In the genomic region with DNA sequence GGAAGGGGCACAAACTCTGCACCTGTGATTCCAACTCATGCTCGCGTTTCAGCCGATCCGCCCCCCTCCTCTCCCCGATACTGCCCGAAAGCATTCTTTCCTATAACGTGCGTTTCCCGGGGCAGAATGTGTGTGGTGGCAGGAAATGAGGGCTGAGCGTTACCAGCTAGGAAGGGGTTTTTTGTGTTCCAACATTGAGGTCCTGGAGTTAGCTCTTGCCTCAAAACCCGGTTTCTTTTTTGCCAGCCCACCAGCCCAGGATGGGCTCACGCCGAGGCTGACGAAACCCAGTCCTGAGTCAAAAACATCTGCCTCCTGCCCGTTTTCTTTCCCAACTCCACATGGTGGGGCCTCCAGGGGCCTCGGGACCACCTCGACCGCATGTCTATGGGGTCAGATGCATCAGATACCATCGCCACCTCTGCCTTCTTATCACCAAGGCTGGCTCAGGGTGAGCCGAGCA, we compare ENCODE assay signal across 16 cellular contexts.
DNase-seq lines count a peak whose midpoint lies in the region; ATAC-seq and TF ChIP-seq lines count a peak whose summit lies in the region.
"Had no signal": no experiment of that assay in that cellular context is flagged by ENCODE, and none has a peak within 500 bp of the region (broad histone marks: within the 10 kb centered on the region; RNA-seq: fewer than 3 reads in every experiment).

No MANE protein-coding gene starts in this region.

- POLR2A ChIA-PET in IMR-90 (lab: Charles Lee; ENCODE audit: unreplicated experiment) = no interaction called here

- DNase-seq in IMR-90 (no peak), esophagus muscularis mucosa (ENCODE audit: extremely low spot score) (no peak), mesothelial cell of epicardium (ENCODE audit: low spot score in 2 of 2, unreplicated experiment in 2 of 2) (no peak), thyroid gland (no peak), H7 (no peak), cerebellum (ENCODE audit: low spot score) (no peak)
- DNase-seq: activated CD4-positive, alpha-beta T cell treated with anti-CD3 and anti-CD28 coated beads, Interleukin-2, amount 50 U/mL, for 1 hour; activated T-cell treated with anti-CD3 and anti-CD28 coated beads for 4 hours; amygdala; head of caudate nucleus; natural killer cell; NCI-H2081; stimulated activated CD8-positive, alpha-beta memory T cell treated with anti-CD3 and anti-CD28 coated beads, Interleukin-4, amount 100 ng/mL, for 48 hours had no signal

- H2AK9ac ChIP-seq in IMR-90 (replicated peaks; ENCODE audit: low read depth, low read length, poor library complexity) = peak overlapping the region; percentile 11

- H2BK15ac ChIP-seq in IMR-90 (ENCODE audit: low read depth, low read length) = no peak overlapping the region

- H2BK20ac ChIP-seq in IMR-90 (ENCODE audit: low read depth, low read length) = no peak overlapping the region

- no peak overlapping the region for H3K56ac ChIP-seq in IMR-90 (ENCODE audit: extremely low read depth, insufficient read depth, low read length)

- H3K14ac ChIP-seq in IMR-90 (replicated peaks; ENCODE audit: low read depth, low read length) = no peak overlapping the region

- H3K4ac ChIP-seq in IMR-90 (ENCODE audit: low read depth, low read length) = no peak overlapping the region

- H3K27ac ChIP-seq in IMR-90 (ENCODE audit: insufficient read depth, low read length) (no peak overlapping the region), esophagus muscularis mucosa (replicated peaks in 1 of 4) (peak overlapping the region; percentile 34 to 68 (median 62)), thyroid gland (peak overlapping the region; percentile 62 to 82 (median 72))

- no peak overlapping the region for H3K23ac ChIP-seq in IMR-90 (ENCODE audit: low read depth, low read length)

- no peaks in the 10 kb centered on the region for H3K9me1 ChIP-seq in IMR-90 (ENCODE audit: insufficient read depth, low read length)

- H3K27me3 Mint-ChIP-seq in mesothelial cell of epicardium (ENCODE audit: low read depth) = no peaks in the 10 kb centered on the region

- in situ Hi-C loops in IMR-90 (cut with MboI; ENCODE audit: low sequenced_read_pairs) = no loop called here

- no peak overlapping the region for H3K18ac ChIP-seq in IMR-90 (ENCODE audit: low read depth, low read length)

- CTCF ChIA-PET in IMR-90 (lab: Yijun Ruan, JAX) = no interaction called here

- H3K36me3 ChIP-seq in IMR-90 (ENCODE audit: control insufficient read depth, insufficient read depth, low read length) (no peaks in the 10 kb centered on the region), esophagus muscularis mucosa (no peaks in the 10 kb centered on the region), thyroid gland (no peaks in the 10 kb centered on the region), H7 (replicated peaks; ENCODE audit: control insufficient read depth, insufficient read depth, low read length) (no peaks in the 10 kb centered on the region)

- 5% methylated on average over 6 of the region's 20 CpGs; no CpG with 5 or more reads in 1 of the 2 experiments for WGBS in IMR-90 (ENCODE audit: extremely low coverage in 2 of 2, insufficient read length in 1 of 2), 2 experiments
- WGBS in esophagus muscularis mucosa = 59% methylated on average over 15 of the region's 20 CpGs
- WGBS in thyroid gland, 2 donors = 62 to 84% methylated on average over 20 of the region's 20 CpGs

- TF ChIP-seq CTCF in IMR-90 (conservative IDR thresholded peaks at IDR 0.05; ENCODE audit: low read depth, low read length) (no peak), esophagus muscularis mucosa (IDR thresholded peaks at IDR 0.05) (no peak), mesothelial cell of epicardium (IDR thresholded peaks at IDR 0.05; ENCODE audit: unreplicated experiment) (no peak), thyroid gland (IDR thresholded peaks at IDR 0.05) (no peak)

- H3K9me3 Mint-ChIP-seq in mesothelial cell of epicardium = no peaks in the 10 kb centered on the region
- H3K9me3 Mint-ChIP-seq: memory B cell, natural killer cell had no signal

- no peak for TF ChIP-seq EP300 in esophagus muscularis mucosa (IDR thresholded peaks at IDR 0.05)

- H3K4me1 Mint-ChIP-seq in mesothelial cell of epicardium = peaks cover 71% of the 10 kb centered on the region

- intact Hi-C loops in IMR-90 (cut with micrococcal nuclease) (no loop called here), esophagus muscularis mucosa (cut with DNase I) (no loop called here), thyroid gland (cut with DNase I) (no loop called here)

- H3K4me3 ChIP-seq in IMR-90 (ENCODE audit: insufficient read depth, low read depth, low read length) = no peak overlapping the region
- no peak overlapping the region for H3K4me3 ChIP-seq in esophagus muscularis mucosa
- no peak overlapping the region for H3K4me3 ChIP-seq in thyroid gland (replicated peaks in 1 of 3)
- no peak overlapping the region for H3K4me3 ChIP-seq in H7 (ENCODE audit: insufficient read depth, low read depth, low read length)

- H2AK5ac ChIP-seq in IMR-90 (ENCODE audit: low read depth, low read length) = no peak overlapping the region

- no peak overlapping the region for H4K91ac ChIP-seq in IMR-90 (ENCODE audit: insufficient read depth, low read depth, low read length)

- no peaks in the 10 kb centered on the region for H3K79me1 ChIP-seq in IMR-90 (ENCODE audit: low read depth in 1 of 2, low read length in 2 of 2)

- TF ChIP-seq POLR2A in IMR-90 (IDR thresholded peaks at IDR 0.05; ENCODE audit: low read depth, low read length) (no peak), esophagus muscularis mucosa (IDR thresholded peaks at IDR 0.05; ENCODE audit: low read depth) (no peak), thyroid gland (IDR thresholded peaks at IDR 0.05) (no peak)

- no peak overlapping the region for H4K8ac ChIP-seq in IMR-90 (ENCODE audit: low read depth in 2 of 2, low read length in 2 of 2)

- H4K5ac ChIP-seq in IMR-90 (ENCODE audit: low read depth, low read length) = no peak overlapping the region

- peaks cover 39% of the 10 kb centered on the region for H3K27me3 ChIP-seq in IMR-90 (ENCODE audit: control insufficient read depth, insufficient read depth, low read length)
- peaks cover 0 to 23% (median 3%) of the 10 kb centered on the region in 4 donors for H3K27me3 ChIP-seq in esophagus muscularis mucosa
- H3K27me3 ChIP-seq in thyroid gland = no peaks in the 10 kb centered on the region
- no peaks in the 10 kb centered on the region for H3K27me3 ChIP-seq in H7 (ENCODE audit: control insufficient read depth, insufficient read depth, low read length)

- H3K27ac Mint-ChIP-seq in mesothelial cell of epicardium = peak overlapping the region; percentile 11
- H3K27ac Mint-ChIP-seq: memory B cell, natural killer cell, progenitor cell of endocrine pancreas had no signal

- no peak overlapping the region for H3K9ac ChIP-seq in IMR-90 (ENCODE audit: low read depth, low read length)

- H2BK5ac ChIP-seq in IMR-90 (ENCODE audit: low read depth, low read length, poor library complexity, severe bottlenecking) = no peak overlapping the region

- H3K4me3 Mint-ChIP-seq in mesothelial cell of epicardium = peak overlapping the region; percentile 9
- H3K4me3 Mint-ChIP-seq: memory B cell, natural killer cell had no signal

- H3K36me3 Mint-ChIP-seq in mesothelial cell of epicardium = no peaks in the 10 kb centered on the region
- H3K36me3 Mint-ChIP-seq: memory B cell, natural killer cell had no signal

- H3K4me1 ChIP-seq in IMR-90 (ENCODE audit: control insufficient read depth, insufficient read depth, low read length) (no peaks in the 10 kb centered on the region; the same call in 1 of the 2 replicates), esophagus muscularis mucosa (peaks cover 3 to 18% (median 10%) of the 10 kb centered on the region in 4 donors), thyroid gland (peaks cover 43 to 56% of the 10 kb centered on the region in 2 donors)

- no TSS peak for BruUV-seq in IMR-90 (replicated peaks; lab: Mats Ljungman, UMichigan)

- H3K9me3 ChIP-seq in IMR-90 (ENCODE audit: control insufficient read depth, insufficient read depth, low read length) (no peaks in the 10 kb centered on the region), esophagus muscularis mucosa (no peaks in the 10 kb centered on the region), thyroid gland (no peaks in the 10 kb centered on the region)

- ATAC-seq in IMR-90 (ENCODE audit: low read depth) = no peak
- no peak for ATAC-seq in HG02588 (IDR thresholded peaks at IDR 0.05; ENCODE audit: unreplicated experiment)
- ATAC-seq: natural killer cell had no signal

- H4K20me1 ChIP-seq in IMR-90 (ENCODE audit: insufficient read depth, low read length) = no peaks in the 10 kb centered on the region

- H2BK120ac ChIP-seq in IMR-90 (ENCODE audit: low read depth, low read length) = no peak overlapping the region

- peak overlapping the region; percentile 50 for H2AFZ ChIP-seq in IMR-90 (replicated peaks; ENCODE audit: low read length, poor library complexity)

- no peak for TF ChIP-seq RAD21 in IMR-90 (IDR thresholded peaks at IDR 0.05; ENCODE audit: low read length)

- dilution Hi-C loops in IMR-90 (cut with HindIII; ENCODE audit: low sequenced_read_pairs, unreplicated experiment) = no loop called here

- no peak overlapping the region; the same call in 1 of the 2 replicates for H3K4me2 ChIP-seq in IMR-90 (ENCODE audit: low read depth, low read length)

TF ChIP-seq in IMR-90, 13 proteins besides CTCF, POLR2A, EP300 and RAD21:
- TF ChIP-seq MXI1 (IDR thresholded peaks at IDR 0.05; ENCODE audit: borderline replicate concordance, low read depth, low read length) = no peak
